In the genomic region with DNA sequence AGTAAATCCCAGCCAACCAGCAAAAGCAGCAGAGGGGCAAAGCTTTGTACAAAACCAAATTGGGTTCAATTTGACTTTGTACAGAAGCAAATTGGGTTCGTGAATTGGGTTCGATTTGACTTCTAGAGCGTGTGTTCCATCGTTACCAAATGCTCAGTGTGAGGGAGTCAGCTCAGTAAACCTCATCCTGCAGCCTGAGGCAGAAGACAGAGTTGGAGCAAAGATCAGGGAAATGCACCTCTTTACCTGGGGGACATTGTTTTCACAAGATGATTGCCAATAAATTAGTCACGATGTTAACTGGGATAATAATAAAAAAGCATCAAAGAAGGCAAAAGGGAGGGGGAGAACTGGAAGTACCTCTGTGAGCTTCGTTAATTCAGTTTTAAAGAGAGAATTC, we compare ENCODE assay signal across 11 cellular contexts. TPM values are rescaled to one million over a fixed set of nuclear protein-coding genes. Genes with fewer than 3 reads are reported as not detected.
A peak's percentile ranks its signal among the peaks of the same experiment; 100 is the strongest.
DNase-seq lines count a peak whose midpoint lies in the region; ATAC-seq and TF ChIP-seq lines count a peak whose summit lies in the region.
"Had no signal": no experiment of that assay in that cellular context is flagged by ENCODE, and none has a peak within 500 bp of the region (broad histone marks: within the 10 kb centered on the region; RNA-seq: fewer than 3 reads in every experiment).

No MANE protein-coding gene starts in this region.

- peaks cover 6% of the 10 kb centered on the region for H3K36me3 Mint-ChIP-seq in activated CD8-positive, alpha-beta T cell treated with anti-CD3 and anti-CD28 coated beads for 36 hours (ENCODE audit: low read depth)
- H3K36me3 Mint-ChIP-seq in activated CD8-positive, alpha-beta T cell treated with anti-CD3 and anti-CD28 coated beads, Interleukin-2, amount 10 ng/mL, durations not matched to agents 7 days and 5 days (ENCODE audit: low read depth): peaks cover 2% of the 10 kb centered on the region
- peaks cover 11% of the 10 kb centered on the region for H3K36me3 Mint-ChIP-seq in chondrocyte (ENCODE audit: low read depth)

- intact Hi-C loops in activated CD8-positive, alpha-beta T cell treated with anti-CD3 and anti-CD28 coated beads for 36 hours (cut with micrococcal nuclease): no loop called here

- no peak for TF ChIP-seq EP300 in upper lobe of left lung (IDR thresholded peaks at IDR 0.05)

- peaks cover 17% of the 10 kb centered on the region for H3K4me1 Mint-ChIP-seq in activated CD8-positive, alpha-beta T cell treated with anti-CD3 and anti-CD28 coated beads for 36 hours (ENCODE audit: low read depth)
- H3K4me1 Mint-ChIP-seq in activated CD8-positive, alpha-beta T cell treated with anti-CD3 and anti-CD28 coated beads, Interleukin-2, amount 10 ng/mL, durations not matched to agents 7 days and 5 days (ENCODE audit: low read depth): peaks cover 35% of the 10 kb centered on the region
- peaks cover 38% of the 10 kb centered on the region for H3K4me1 Mint-ChIP-seq in chondrocyte (ENCODE audit: low read depth)

- peaks cover 15% of the 10 kb centered on the region for H3K27me3 Mint-ChIP-seq in activated CD8-positive, alpha-beta T cell treated with anti-CD3 and anti-CD28 coated beads for 36 hours
- peaks cover 19% of the 10 kb centered on the region for H3K27me3 Mint-ChIP-seq in activated CD8-positive, alpha-beta T cell treated with anti-CD3 and anti-CD28 coated beads, Interleukin-2, amount 10 ng/mL, durations not matched to agents 7 days and 5 days (ENCODE audit: low read depth)
- H3K27me3 Mint-ChIP-seq in chondrocyte (ENCODE audit: low read depth): no peaks in the 10 kb centered on the region

- H3K9me3 ChIP-seq in mucosa of stomach (ENCODE audit: control insufficient read depth, low read length) (no peaks in the 10 kb centered on the region), upper lobe of left lung (no peaks in the 10 kb centered on the region)
- H3K9me3 ChIP-seq: BE2C had no signal

- WGBS in upper lobe of left lung, 2 donors: 52 to 76% methylated on average over 6 of the region's 6 CpGs

- no peak for TF ChIP-seq CTCF in activated CD8-positive, alpha-beta T cell treated with anti-CD3 and anti-CD28 coated beads for 36 hours (IDR thresholded peaks at IDR 0.05)
- TF ChIP-seq CTCF in chondrocyte (IDR thresholded peaks at IDR 0.05) (no peak), upper lobe of left lung (IDR thresholded peaks at IDR 0.05) (no peak)

- peak overlapping the region; percentile 10 for H3K4me3 Mint-ChIP-seq in activated CD8-positive, alpha-beta T cell treated with anti-CD3 and anti-CD28 coated beads for 36 hours
- H3K4me3 Mint-ChIP-seq in activated CD8-positive, alpha-beta T cell treated with anti-CD3 and anti-CD28 coated beads, Interleukin-2, amount 10 ng/mL, durations not matched to agents 7 days and 5 days: no peak overlapping the region
- H3K4me3 Mint-ChIP-seq in chondrocyte (ENCODE audit: unreplicated experiment): peak overlapping the region; percentile 75

- CTCF ChIA-PET in activated CD8-positive, alpha-beta T cell treated with anti-CD3 and anti-CD28 coated beads for 36 hours (lab: Charles Lee): no interaction called here
- CTCF ChIA-PET in activated CD8-positive, alpha-beta T cell treated with anti-CD3 and anti-CD28 coated beads, Interleukin-2, amount 10 ng/mL, durations not matched to agents 7 days and 5 days (lab: Charles Lee): interaction anchor here (0.6 kb wide), 1 partner anchor 382 kb away, joined by 3 read pairs; no protein-coding TSS in a partner anchor
- CTCF ChIA-PET in HEK293T (lab: Yijun Ruan, JAX): no interaction called here

- H3K9ac ChIP-seq in mucosa of stomach (ENCODE audit: low read length): peak overlapping the region; percentile 94

- no peak for DNase-seq in activated CD8-positive, alpha-beta T cell treated with anti-CD3 and anti-CD28 coated beads for 36 hours
- DNase-seq in activated CD8-positive, alpha-beta T cell treated with anti-CD3 and anti-CD28 coated beads, Interleukin-2, amount 10 ng/mL, durations not matched to agents 7 days and 5 days: no peak
- DNase-seq in chondrocyte (ENCODE audit: low spot score): no peak
- no peak for DNase-seq in upper lobe of left lung
- DNase-seq in NCI-H2081 (lab: John Stamatoyannopoulos, UW): no peak
- DNase-seq in HEK293T (ENCODE audit: extremely low spot score): no peak
- DNase-seq in GF-D8 (lab: John Stamatoyannopoulos, UW): no peak
- DNase-seq: activated CD8-positive, alpha-beta memory T cell treated with anti-CD3 and anti-CD28 coated beads, Interleukin-2, amount 10 ng/mL, durations not matched to agents 7 days and 5 days; BE2C; NCI-H774 had no signal

- peak overlapping the region; percentile 95 for H3K4me3 ChIP-seq in mucosa of stomach (ENCODE audit: low read length)
- H3K4me3 ChIP-seq in upper lobe of left lung: peak overlapping the region; percentile 3 to 95 (median 84)

- ATAC-seq in activated CD8-positive, alpha-beta T cell treated with anti-CD3 and anti-CD28 coated beads for 36 hours: no peak
- no peak for ATAC-seq in activated CD8-positive, alpha-beta T cell treated with anti-CD3 and anti-CD28 coated beads, Interleukin-2, amount 10 ng/mL, durations not matched to agents 7 days and 5 days
- no peak for ATAC-seq in upper lobe of left lung (ENCODE audit: low FRiP score in 2 of 2)

- no peaks in the 10 kb centered on the region for H3K9me3 Mint-ChIP-seq in activated CD8-positive, alpha-beta T cell treated with anti-CD3 and anti-CD28 coated beads for 36 hours
- H3K9me3 Mint-ChIP-seq in activated CD8-positive, alpha-beta T cell treated with anti-CD3 and anti-CD28 coated beads, Interleukin-2, amount 10 ng/mL, durations not matched to agents 7 days and 5 days (ENCODE audit: insufficient read depth): no peaks in the 10 kb centered on the region
- H3K9me3 Mint-ChIP-seq in chondrocyte (ENCODE audit: low read depth): no peaks in the 10 kb centered on the region

- H3K36me3 ChIP-seq in mucosa of stomach (ENCODE audit: control insufficient read depth, insufficient read depth, low read length) (no peaks in the 10 kb centered on the region), upper lobe of left lung (peaks cover 0 to 7% (median 2%) of the 10 kb centered on the region in 4 donors)
- H3K36me3 ChIP-seq: BE2C had no signal

- POLR2A ChIA-PET in activated CD8-positive, alpha-beta T cell treated with anti-CD3 and anti-CD28 coated beads for 36 hours (lab: Charles Lee): interaction anchor here (1.8 kb wide), 1 partner anchor 8 kb away, joined by 3 read pairs; no protein-coding TSS in a partner anchor
- POLR2A ChIA-PET in activated CD8-positive, alpha-beta T cell treated with anti-CD3 and anti-CD28 coated beads, Interleukin-2, amount 10 ng/mL, durations not matched to agents 7 days and 5 days (lab: Charles Lee): no interaction called here
- POLR2A ChIA-PET in HEK293T (lab: Yijun Ruan, JAX): no interaction called here

- peak overlapping the region; percentile 93 to 98 (median 97) for H3K27ac ChIP-seq in upper lobe of left lung

- H3K27ac Mint-ChIP-seq in activated CD8-positive, alpha-beta T cell treated with anti-CD3 and anti-CD28 coated beads for 36 hours: no peak overlapping the region
- no peak overlapping the region for H3K27ac Mint-ChIP-seq in activated CD8-positive, alpha-beta T cell treated with anti-CD3 and anti-CD28 coated beads, Interleukin-2, amount 10 ng/mL, durations not matched to agents 7 days and 5 days
- H3K27ac Mint-ChIP-seq in chondrocyte (ENCODE audit: unreplicated experiment): peak overlapping the region; percentile 76

- H3K4me1 ChIP-seq in mucosa of stomach (ENCODE audit: control insufficient read depth, insufficient read depth, low read length) (peaks cover 65% of the 10 kb centered on the region), upper lobe of left lung (peaks cover 40 to 71% (median 48%) of the 10 kb centered on the region in 4 donors)
- H3K4me1 ChIP-seq: BE2C had no signal

- no peak for TF ChIP-seq POLR2A in upper lobe of left lung (IDR thresholded peaks at IDR 0.05)

- no peaks in the 10 kb centered on the region for H3K27me3 ChIP-seq in mucosa of stomach (ENCODE audit: control insufficient read depth, insufficient read depth, low read length)
- H3K27me3 ChIP-seq in upper lobe of left lung: no peaks in the 10 kb centered on the region

TF ChIP-seq in HEK293T, 16 proteins besides CTCF, POLR2A, EP300 and RAD21:
- TF ChIP-seq LEF1 (IDR thresholded peaks at IDR 0.05; ENCODE audit: borderline replicate concordance) (no peak), BHLHE40 (IDR thresholded peaks at IDR 0.05; ENCODE audit: borderline replicate concordance) (no peak), HDGF (IDR thresholded peaks at IDR 0.05; ENCODE audit: borderline replicate concordance) (no peak), FOXA1 (IDR thresholded peaks at IDR 0.05) (no peak), ZNF384 (IDR thresholded peaks at IDR 0.05) (no peak), TARDBP (IDR thresholded peaks at IDR 0.05) (no peak), FOXM1 (IDR thresholded peaks at IDR 0.05; ENCODE audit: borderline replicate concordance) (no peak), L3MBTL2 (conservative IDR thresholded peaks at IDR 0.05) (no peak)

RNA-seq across cellular contexts. Expression of a gene that starts 1.5 kb away (rescaled TPM):
- 10 to 100 TPM; 10.3 to 11.1 TPM for total RNA-seq in activated CD8-positive, alpha-beta T cell treated with anti-CD3 and anti-CD28 coated beads for 36 hours
- 1 to 10 TPM; 3.9 to 4.2 TPM for total RNA-seq in activated CD8-positive, alpha-beta T cell treated with anti-CD3 and anti-CD28 coated beads, Interleukin-2, amount 10 ng/mL, durations not matched to agents 7 days and 5 days
- total RNA-seq in chondrocyte (3.6 to 7.8 TPM (median 6.3 TPM) in 3 replicates), upper lobe of left lung (10 to 100 TPM; 46.7 to 80.7 (median 57.8) TPM)

RNA-seq across cellular contexts. Expression of a gene that starts 55.4 kb away (rescaled TPM):
- 10 to 100 TPM; 22.7 to 24.8 TPM for total RNA-seq in activated CD8-positive, alpha-beta T cell treated with anti-CD3 and anti-CD28 coated beads for 36 hours
- 10 to 100 TPM; 23.7 to 24.3 TPM for total RNA-seq in activated CD8-positive, alpha-beta T cell treated with anti-CD3 and anti-CD28 coated beads, Interleukin-2, amount 10 ng/mL, durations not matched to agents 7 days and 5 days
- total RNA-seq in chondrocyte (23.5 to 28.4 TPM (median 27.1 TPM) in 3 replicates), upper lobe of left lung (10 to 100 TPM; 19.6 to 38.8 (median 29.4) TPM)
